In the genomic region with DNA sequence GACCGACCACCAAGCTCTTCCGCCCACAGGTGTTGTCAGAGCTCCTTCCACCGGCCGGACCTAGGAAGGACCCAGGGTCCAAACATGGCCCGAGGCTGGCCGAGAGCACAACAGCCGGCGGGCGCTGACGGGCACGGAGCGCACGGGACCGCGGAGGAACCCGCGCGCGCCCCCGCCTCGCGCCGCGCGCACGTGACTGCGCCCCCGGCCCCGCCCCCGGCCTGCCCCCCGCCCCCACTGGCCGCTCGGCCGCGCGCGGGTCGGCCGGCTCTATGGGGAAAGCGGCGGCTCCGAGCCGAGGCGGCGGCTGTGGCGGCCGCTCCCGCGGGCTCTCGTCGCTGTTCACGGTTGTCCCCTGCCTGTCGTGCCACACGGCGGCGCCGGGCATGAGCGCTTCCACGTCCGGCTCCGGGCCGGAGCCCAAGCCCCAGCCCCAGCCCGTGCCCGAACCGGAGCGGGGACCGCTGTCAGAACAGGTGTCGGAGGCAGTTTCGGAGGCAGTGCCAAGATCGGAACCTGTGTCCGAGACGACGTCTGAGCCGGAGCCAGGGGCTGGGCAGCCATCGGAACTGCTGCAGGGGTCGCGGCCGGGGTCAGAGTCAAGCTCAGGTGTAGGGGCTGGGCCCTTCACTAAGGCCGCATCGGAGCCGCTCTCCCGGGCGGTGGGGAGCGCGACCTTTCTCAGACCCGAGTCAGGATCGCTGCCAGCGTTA, we compare ENCODE assay signal across 8 cellular contexts. TPM values are rescaled to one million over a fixed set of nuclear protein-coding genes. Genes with fewer than 3 reads are reported as not detected.
DNase-seq lines count a peak whose midpoint lies in the region; ATAC-seq and TF ChIP-seq lines count a peak whose summit lies in the region.

A gene with protein sequence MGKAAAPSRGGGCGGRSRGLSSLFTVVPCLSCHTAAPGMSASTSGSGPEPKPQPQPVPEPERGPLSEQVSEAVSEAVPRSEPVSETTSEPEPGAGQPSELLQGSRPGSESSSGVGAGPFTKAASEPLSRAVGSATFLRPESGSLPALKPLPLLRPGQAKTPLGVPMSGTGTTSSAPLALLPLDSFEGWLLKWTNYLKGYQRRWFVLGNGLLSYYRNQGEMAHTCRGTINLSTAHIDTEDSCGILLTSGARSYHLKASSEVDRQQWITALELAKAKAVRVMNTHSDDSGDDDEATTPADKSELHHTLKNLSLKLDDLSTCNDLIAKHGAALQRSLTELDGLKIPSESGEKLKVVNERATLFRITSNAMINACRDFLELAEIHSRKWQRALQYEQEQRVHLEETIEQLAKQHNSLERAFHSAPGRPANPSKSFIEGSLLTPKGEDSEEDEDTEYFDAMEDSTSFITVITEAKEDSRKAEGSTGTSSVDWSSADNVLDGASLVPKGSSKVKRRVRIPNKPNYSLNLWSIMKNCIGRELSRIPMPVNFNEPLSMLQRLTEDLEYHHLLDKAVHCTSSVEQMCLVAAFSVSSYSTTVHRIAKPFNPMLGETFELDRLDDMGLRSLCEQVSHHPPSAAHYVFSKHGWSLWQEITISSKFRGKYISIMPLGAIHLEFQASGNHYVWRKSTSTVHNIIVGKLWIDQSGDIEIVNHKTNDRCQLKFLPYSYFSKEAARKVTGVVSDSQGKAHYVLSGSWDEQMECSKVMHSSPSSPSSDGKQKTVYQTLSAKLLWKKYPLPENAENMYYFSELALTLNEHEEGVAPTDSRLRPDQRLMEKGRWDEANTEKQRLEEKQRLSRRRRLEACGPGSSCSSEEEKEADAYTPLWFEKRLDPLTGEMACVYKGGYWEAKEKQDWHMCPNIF (plus strand): TSS at position 237 of the 713 bp plus-strand sequence. CDS start 36 bp downstream, at position 273.

- H3K27me3 Mint-ChIP-seq in naive B cell = peaks cover 38 to 57% (median 38%) of the 10 kb centered on the region in 3 donors

- no peaks in the 10 kb centered on the region for H3K36me3 ChIP-seq in tibial nerve

- POLR2A ChIA-PET in GM10248 (lab: Yijun Ruan, JAX) = no interaction called here

- H3K27me3 ChIP-seq in tibial nerve = peaks cover 0 to 11% of the 10 kb centered on the region in 2 donors

- peaks cover 0 to 16% (median 8%) of the 10 kb centered on the region in 4 donors for H3K4me1 ChIP-seq in tibial nerve

- ATAC-seq in naive B cell (ENCODE audit: low read depth in 2 of 2) (peak; percentile 51 to 52), HG03354 (IDR thresholded peaks at IDR 0.05; ENCODE audit: poor library complexity, severe bottlenecking, unreplicated experiment) (no peak), HG03342 (IDR thresholded peaks at IDR 0.05; ENCODE audit: unreplicated experiment) (no peak)

- 0 to 3% methylated on average over 6 to 10 of the region's 88 CpGs for WGBS in tibial nerve, 2 donors

- TF ChIP-seq CTCF in GM10248 (IDR thresholded peaks at IDR 0.05; ENCODE audit: control extremely low read depth, extremely low read depth, low read depth, missing control alignments) (no peak), fibroblast of mammary gland (conservative IDR thresholded peaks at IDR 0.05; ENCODE audit: control insufficient read depth, insufficient read depth, low read depth, low read length) (no peak), tibial nerve (IDR thresholded peaks at IDR 0.05) (no peak)

- H3K4me3 Mint-ChIP-seq in naive B cell = peak within 1 kb of the TSS; percentile 81 to 94 (median 92)

- peak within 1 kb of the TSS in 2 of 4 donors; percentile 50 to 54 for H3K27ac ChIP-seq in tibial nerve

- peak within 1 kb of the TSS in 5 of 6 donors; percentile 72 to 95 (median 83) for H3K27ac Mint-ChIP-seq in naive B cell

- H3K4me1 Mint-ChIP-seq in naive B cell = peaks cover 9 to 22% (median 12%) of the 10 kb centered on the region in 3 donors

- CTCF ChIA-PET in GM10248 (lab: Yijun Ruan, JAX) = interaction anchor here (0.6 to 1.7 kb wide), 3 partner anchors 10 to 60 kb away, joined by 3 to 4 read pairs (median 3); no protein-coding TSS in a partner anchor

- peak; percentile 59 for DNase-seq in GM10248 (ENCODE audit: extremely low spot score)
- DNase-seq in NCI-H128 (lab: John Stamatoyannopoulos, UW; ENCODE audit: unreplicated experiment) = peak; percentile 7
- DNase-seq in activated T-helper 1 cell treated with Interleukin-2 at 50 U/mL for 16 hours (ENCODE audit: low read depth) = peak; percentile 14
- DNase-seq in fibroblast of mammary gland (ENCODE audit: low read depth) = no peak
- DNase-seq in naive B cell = peak; percentile 15
- DNase-seq in tibial nerve (ENCODE audit: low spot score in 2 of 2) = no peak

- H3K4me3 ChIP-seq in fibroblast of mammary gland (ENCODE audit: control insufficient read depth, low read depth, low read length) = peak within 1 kb of the TSS; percentile 57
- H3K4me3 ChIP-seq in tibial nerve = peak within 1 kb of the TSS; percentile 41 to 65 (median 56)

- no peaks in the 10 kb centered on the region for H3K9me3 ChIP-seq in tibial nerve

- TF ChIP-seq EP300 in tibial nerve (IDR thresholded peaks at IDR 0.05) = no peak

- H3K9me3 Mint-ChIP-seq in naive B cell = no peaks in the 10 kb centered on the region

- no peak for TF ChIP-seq POLR2A in tibial nerve (IDR thresholded peaks at IDR 0.05)

- no peaks in the 10 kb centered on the region for H3K36me3 Mint-ChIP-seq in naive B cell

RNA-seq across cellular contexts. Expression of the gene that starts here (rescaled TPM):
- polyA plus RNA-seq in naive B cell (ENCODE audit: low read depth in 6 of 6) = 1 to 10 TPM in 1 of 6 donors, under 1 TPM in 4, not detected in 1; 0.20 to 1.1 (median 0.61) TPM
- 1 to 10 TPM in 3 of 4 donors, under 1 TPM in 1; 0.66 to 2.4 (median 1.6) TPM for total RNA-seq in tibial nerve

Comparison
In these comparisons a context has a peak if more than half of its experiments do, and no peak if none do; other contexts are left out.
1. DNase-seq: peak in GM10248 (single experiment), NCI-H128 (single experiment), activated T-helper 1 cell treated with Interleukin-2 at 50 U/mL for 16 hours (single experiment) and naive B cell (single experiment); none in fibroblast of mammary gland (single experiment) and tibial nerve (0 of 2).
2. ATAC-seq: peak in naive B cell (2 of 2); none in HG03354 (single experiment) and HG03342 (single experiment).